Comparison of ENCODE assay signal across 11 cellular contexts in the genomic region with DNA sequence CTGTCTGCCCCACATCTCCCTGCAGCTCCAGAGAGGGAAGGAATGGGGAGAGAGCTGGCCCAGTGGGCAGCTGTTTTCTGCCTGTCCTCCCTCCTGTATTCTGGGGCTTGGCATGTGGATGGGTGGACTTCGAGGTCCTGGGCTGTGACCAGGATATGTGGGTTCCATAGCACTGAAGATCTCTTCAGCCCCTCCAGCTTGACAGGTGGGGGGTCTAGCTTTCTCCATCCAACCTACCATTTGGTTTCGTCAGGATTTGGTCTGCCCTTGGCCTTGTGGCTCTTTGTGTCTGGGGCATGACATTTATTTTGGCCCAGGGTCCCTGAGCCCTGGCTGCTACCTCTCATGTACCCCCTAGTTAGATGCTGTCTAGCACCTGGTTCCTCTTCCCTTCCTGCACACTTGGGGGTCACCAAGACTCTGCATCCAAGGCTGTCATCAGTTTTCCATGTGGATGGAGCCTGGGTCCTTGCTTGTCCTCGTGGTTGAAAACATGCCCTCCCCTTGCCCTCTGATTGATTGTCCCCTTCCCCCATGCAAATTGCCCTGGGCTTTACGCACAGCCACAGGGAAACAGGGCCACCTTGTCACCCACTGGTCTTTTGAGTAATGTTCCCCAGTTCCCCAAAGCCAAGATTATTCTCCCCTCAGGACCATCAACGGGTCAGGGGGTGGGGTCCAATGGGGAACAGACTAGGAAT. TPM values are rescaled to one million over a fixed set of nuclear protein-coding genes. Genes with fewer than 3 reads are reported as not detected.
A peak's percentile ranks its signal among the peaks of the same experiment; 100 is the strongest.
DNase-seq lines count a peak whose midpoint lies in the region; FAIRE-seq and TF ChIP-seq lines count a peak whose summit lies in the region.
"Had no signal": no experiment of that assay in that cellular context is flagged by ENCODE, and none has a peak within 500 bp of the region (broad histone marks: within the 10 kb centered on the region; RNA-seq: fewer than 3 reads in every experiment).

No MANE protein-coding gene starts in this region.

- FAIRE-seq in H1 (lab: Jason Lieb, UNC): no peak

- H4K91ac ChIP-seq in H1 (replicated peaks; ENCODE audit: insufficient read length, low read length): peak overlapping the region; percentile 13

- H3K27ac ChIP-seq in HUES6 (ENCODE audit: low read depth, low read length) (no peak overlapping the region), H1 (ENCODE audit: low read depth, low read length) (no peak overlapping the region)

- peaks cover 17% of the 10 kb centered on the region for H3K27me3 Mint-ChIP-seq in nephron progenitor cell (ENCODE audit: low read depth, poor library complexity)
- H3K27me3 Mint-ChIP-seq in type B pancreatic cell: peaks cover 10% of the 10 kb centered on the region

- peak overlapping the region; percentile 65; the same call in 1 of the 2 replicates for H3K18ac ChIP-seq in H1 (ENCODE audit: extremely low read depth, low read length)

- no peak overlapping the region for H2BK5ac ChIP-seq in H1 (ENCODE audit: low read depth, low read length)

- H2BK20ac ChIP-seq in H1 (ENCODE audit: low read length): no peak overlapping the region

- peak overlapping the region; percentile 25 for H3K27ac Mint-ChIP-seq in nephron progenitor cell
- H3K27ac Mint-ChIP-seq in type B pancreatic cell: peak overlapping the region; percentile 96
- H3K27ac Mint-ChIP-seq: activated naive CD8-positive, alpha-beta T cell treated with anti-CD3 and anti-CD28 coated beads, Interleukin-2, amount 50 U/mL, for 24 hours had no signal

- H3K9me3 ChIP-seq in HUES6 (ENCODE audit: control insufficient read depth, insufficient read depth, low read depth, low read length) (no peaks in the 10 kb centered on the region), H1 (ENCODE audit: insufficient read depth in 2 of 2, low read depth in 1 of 2, low read length in 1 of 2) (no peaks in the 10 kb centered on the region)

- DNase-seq in H1 (ENCODE audit: low read depth in 1 of 2, low spot score in 2 of 2) (no peak), nephron progenitor cell (no peak), type B pancreatic cell (ENCODE audit: extremely low spot score, unreplicated experiment) (no peak), NOMO-1 treated with dmso at 0.1 percent for 144 hours (lab: John Stamatoyannopoulos, UW; ENCODE audit: unreplicated experiment) (no peak), KG1 (lab: John Stamatoyannopoulos, UW) (no peak)
- no peak for DNase-seq in activated CD4-positive, alpha-beta T cell treated with anti-CD3 and anti-CD28 coated beads, Interleukin-2, amount 50 U/mL, for 4 hours
- DNase-seq: activated naive CD8-positive, alpha-beta T cell treated with anti-CD3 and anti-CD28 coated beads, Interleukin-2, amount 50 U/mL, for 24 hours; effector memory CD8-positive, alpha-beta T cell; MV-4-11; stimulated activated CD8-positive, alpha-beta memory T cell treated with anti-CD3 and anti-CD28 coated beads, Interleukin-4, amount 100 ng/mL, for 48 hours had no signal

- H3K56ac ChIP-seq in H1 (replicated peaks; ENCODE audit: insufficient read length, low read depth, low read length): no peak overlapping the region

- H3K79me1 ChIP-seq in H1 (ENCODE audit: low read depth, low read length): no peaks in the 10 kb centered on the region

- H2BK15ac ChIP-seq in H1 (ENCODE audit: low read length): no peak overlapping the region

- H3K4me2 ChIP-seq in H1 (ENCODE audit: insufficient read depth in 1 of 2, low read depth in 2 of 2, low read length in 2 of 2): peak overlapping the region; percentile 47 to 51; a peak in 3 of 4 replicates

- H3K36me3 ChIP-seq in HUES6 (ENCODE audit: control insufficient read depth, insufficient read depth, low read length) (no peaks in the 10 kb centered on the region), H1 (ENCODE audit: control insufficient read depth in 2 of 4, insufficient read depth in 4 of 4, low read length in 3 of 4) (no peaks in the 10 kb centered on the region; a peak in 1 of 8 replicates)

- no peak overlapping the region for H3K14ac ChIP-seq in H1 (ENCODE audit: insufficient read length)

- H2AK5ac ChIP-seq in H1 (ENCODE audit: low read depth, low read length): no peak overlapping the region

- H4K8ac ChIP-seq in H1 (ENCODE audit: extremely low read depth, insufficient read depth, low read length): no peak overlapping the region

- H3K27me3 ChIP-seq in HUES6 (ENCODE audit: control insufficient read depth, insufficient read depth, low read length) (peaks cover 95% of the 10 kb centered on the region), H1 (replicated peaks in 1 of 4; ENCODE audit: control insufficient read depth in 3 of 4, extremely low read depth in 1 of 4, insufficient read depth in 3 of 4, low read length in 3 of 4) (peaks cover 77 to 95% (median 93%) of the 10 kb centered on the region in 4 experiments)

- no peak for TF ChIP-seq EP300 in H1 (IDR thresholded peaks at IDR 0.05; ENCODE audit: borderline replicate concordance in 1 of 2, low read depth in 2 of 2, low read length in 2 of 2)

- H4K20me1 ChIP-seq in H1 (replicated peaks in 1 of 2; ENCODE audit: control insufficient read depth in 1 of 2, insufficient read depth in 2 of 2, low read length in 2 of 2): peaks cover 22% of the 10 kb centered on the region in 2 experiments

- no peak overlapping the region for H2BK120ac ChIP-seq in H1 (replicated peaks; ENCODE audit: low read depth, low read length)

- H4K5ac ChIP-seq in H1 (ENCODE audit: insufficient read length, low read depth, low read length): no peak overlapping the region

- H3K9me3 Mint-ChIP-seq in nephron progenitor cell (no peaks in the 10 kb centered on the region), type B pancreatic cell (no peaks in the 10 kb centered on the region)
- H3K9me3 Mint-ChIP-seq: activated naive CD8-positive, alpha-beta T cell treated with anti-CD3 and anti-CD28 coated beads, Interleukin-2, amount 50 U/mL, for 24 hours; effector memory CD8-positive, alpha-beta T cell had no signal

- no peak overlapping the region for H3K23ac ChIP-seq in H1 (ENCODE audit: insufficient read length)

- H3K36me3 Mint-ChIP-seq in nephron progenitor cell (ENCODE audit: low read depth) (no peaks in the 10 kb centered on the region), type B pancreatic cell (no peaks in the 10 kb centered on the region)

- TF ChIP-seq POLR2A in H1 (IDR thresholded peaks at IDR 0.05; ENCODE audit: control extremely low read depth in 1 of 2, low read depth in 2 of 2, low read length in 2 of 2): no peak

- H2AFZ ChIP-seq in H1 (ENCODE audit: low read length): no peak overlapping the region

- no peaks in the 10 kb centered on the region for H3K79me2 ChIP-seq in H1 (ENCODE audit: control insufficient read depth in 1 of 2, insufficient read depth in 2 of 2, low read length in 2 of 2)

- H3K4me1 Mint-ChIP-seq in nephron progenitor cell: peaks cover 69% of the 10 kb centered on the region
- H3K4me1 Mint-ChIP-seq in type B pancreatic cell (ENCODE audit: unreplicated experiment): peaks cover 52% of the 10 kb centered on the region

- CTCF ChIA-PET in H1 (lab: Charles Lee; ENCODE audit: partially characterized antibody): interaction anchor here (0.7 to 5.1 kb wide), 18 partner anchors 8 to 239 kb away, joined by 3 to 51 read pairs (median 4); no protein-coding TSS in a partner anchor

- H3K4me3 ChIP-seq in HUES6 (ENCODE audit: low read depth, low read length) (peak overlapping the region; percentile 28; the same call in 1 of the 2 replicates), H1 (ENCODE audit: extremely low read depth in 1 of 4, insufficient read depth in 2 of 4, low read depth in 3 of 4, low read length in 4 of 4) (no peak overlapping the region; a peak in 1 of 8 replicates)

- H3K4ac ChIP-seq in H1 (replicated peaks; ENCODE audit: insufficient read length, low read depth, low read length): no peak overlapping the region

- WGBS in H1 (ENCODE audit: extremely low coverage in 1 of 2, insufficient coverage in 1 of 2, insufficient read length in 1 of 2, insufficient replicate concordance in 2 of 2, low coverage in 1 of 2, low lambda C conversion rate in 2 of 2, missing lambda C conversion rate in 1 of 2), 2 experiments: 32% methylated on average over 5 of the region's 5 CpGs; no CpG with 5 or more reads in 1 of the 2 experiments

- H3K4me1 ChIP-seq in HUES6 (ENCODE audit: control insufficient read depth, insufficient read depth, low read length): peaks cover 52% of the 10 kb centered on the region
- peaks cover 14 to 48% (median 41%) of the 10 kb centered on the region in 4 experiments for H3K4me1 ChIP-seq in H1 (replicated peaks in 1 of 4; ENCODE audit: control insufficient read depth in 3 of 4, insufficient read depth in 4 of 4, low read length in 3 of 4)

- no peak for TF ChIP-seq RAD21 in H1 (IDR thresholded peaks at IDR 0.05 in 1 of 2, conservative IDR thresholded peaks at IDR 0.05 in 1 of 2; ENCODE audit: low read depth in 2 of 2, low read length in 2 of 2)

- H3K23me2 ChIP-seq in H1 (ENCODE audit: low read depth, low read length): peaks cover 18% of the 10 kb centered on the region

- TF ChIP-seq CTCF in H1 (IDR thresholded peaks at IDR 0.05; ENCODE audit: control extremely low read depth in 1 of 3, insufficient read depth in 1 of 3, low read depth in 1 of 3, low read length in 3 of 3) (no peak), nephron progenitor cell (IDR thresholded peaks at IDR 0.05) (no peak), type B pancreatic cell (conservative IDR thresholded peaks at IDR 0.05) (no peak)

- no peak overlapping the region for H3K9ac ChIP-seq in HUES6 (ENCODE audit: low read length)
- H3K9ac ChIP-seq in H1 (replicated peaks in 1 of 4; ENCODE audit: extremely low read depth in 1 of 4, low read depth in 3 of 4, low read length in 3 of 4): no peak overlapping the region

- peak overlapping the region; percentile 23; the same call in 1 of the 2 replicates for H2BK12ac ChIP-seq in H1 (ENCODE audit: low read depth, low read length)

- H3K4me3 Mint-ChIP-seq in nephron progenitor cell: peak overlapping the region; percentile 94
- H3K4me3 Mint-ChIP-seq in type B pancreatic cell: peak overlapping the region; percentile 97
- H3K4me3 Mint-ChIP-seq: activated naive CD8-positive, alpha-beta T cell treated with anti-CD3 and anti-CD28 coated beads, Interleukin-2, amount 50 U/mL, for 24 hours; effector memory CD8-positive, alpha-beta T cell had no signal

- POLR2A ChIA-PET in H1 (lab: Charles Lee; ENCODE audit: partially characterized antibody): interaction anchor here (1.0 to 5.9 kb wide), 4 partner anchors 14 to 147 kb away, joined by 3 to 46 read pairs (median 3); a partner anchor contains a TSS

TF ChIP-seq in H1, 55 proteins besides CTCF, POLR2A, EP300 and RAD21 (continues in another document):
- no peak for TF ChIP-seq SUZ12 (IDR thresholded peaks at IDR 0.05; ENCODE audit: low read length)

RNA-seq across cellular contexts. Expression of a gene that starts 3.2 kb away (rescaled TPM):
- total RNA-seq in H1 (2021; fragmentation: NEBNext Ultra II Directional; extraction: Animal tissue kit (Norgen Biotek cat#: 25700)): 0.80 and 0.91 TPM in 2 replicates
- 0.41 and 0.82 TPM in 2 replicates for polyA plus RNA-seq in H1 (2011; rRNA removed)
- 0.61 TPM for polyA plus RNA-seq in H1 (2011; cell fraction: cytosol; rRNA removed)
- polyA plus RNA-seq in H1 (2011; cell fraction: nucleus; rRNA removed): 1.5 TPM
- 0.83 to 1.3 TPM (median 1.0 TPM) in 4 replicates for polyA plus RNA-seq in H1 (2012, experiment 1 of 2)
- polyA plus RNA-seq in H1 (2012, experiment 2 of 2): 1.2 TPM
- polyA plus RNA-seq in H1 (2013, experiment 1 of 2): 0.55 TPM
- polyA plus RNA-seq in H1 (2013, experiment 2 of 2): 0.46 TPM
- polyA minus RNA-seq in H1 (2011; rRNA and poly(A)+ RNA removed): 0.78 and 1.8 TPM in 2 replicates
- 1.8 TPM for polyA minus RNA-seq in H1 (2011; cell fraction: cytosol; rRNA and poly(A)+ RNA removed)
- polyA minus RNA-seq in H1 (2011; cell fraction: nucleus; rRNA and poly(A)+ RNA removed): 0.40 TPM
- 57.7 and 65.0 TPM in 2 replicates for total RNA-seq in type B pancreatic cell (ENCODE audit: low replicate concordance)

Comparison
In these comparisons a context has a peak if more than half of its experiments do, and no peak if none do; other contexts are left out.
1. RNA of a gene that starts 3.2 kb away (total RNA-seq): 57.7 to 65.0 TPM in type B pancreatic cell; 0.80 to 0.91 TPM in H1; every median in the first group is over 10 times any median in the second.